Comparison of ENCODE assay signal across 14 cellular contexts in the genomic region with DNA sequence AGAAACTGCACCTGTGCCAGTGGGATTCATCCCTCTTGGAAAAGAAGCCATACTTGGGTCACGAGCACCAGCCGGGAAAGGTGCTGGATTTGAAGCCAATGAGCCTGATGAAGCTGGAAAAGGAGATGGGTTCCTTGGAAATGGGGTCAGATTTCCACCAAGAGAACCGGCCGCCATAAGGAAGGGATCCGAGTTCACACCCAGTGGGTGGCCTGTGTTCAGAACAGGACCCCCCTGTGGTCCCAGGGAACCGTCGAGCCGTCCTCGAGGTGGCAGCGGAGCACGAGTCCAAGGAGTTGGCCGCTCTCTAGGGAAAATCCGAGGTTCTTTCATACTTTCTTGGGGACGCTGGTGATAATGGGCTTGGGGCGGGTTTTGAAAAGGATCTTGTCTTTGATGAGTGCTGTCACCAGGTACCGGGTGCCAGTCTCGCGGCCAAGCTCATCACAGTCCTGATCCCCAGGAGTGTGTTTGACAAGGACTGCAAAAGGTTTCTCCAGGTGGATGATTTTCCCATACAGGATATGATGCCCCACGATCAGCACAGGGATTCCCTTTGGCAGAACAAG. TPM values are rescaled to one million over a fixed set of nuclear protein-coding genes. Genes with fewer than 3 reads are reported as not detected.
DNase-seq lines count a peak whose midpoint lies in the region; ATAC-seq and TF ChIP-seq lines count a peak whose summit lies in the region.
"Had no signal": no experiment of that assay in that cellular context is flagged by ENCODE, and none has a peak within 500 bp of the region (broad histone marks: within the 10 kb centered on the region; RNA-seq: fewer than 3 reads in every experiment).

No MANE protein-coding gene starts in this region.

- TSS peak; percentile 24 for BruUV-seq in Calu3 (replicated peaks; lab: Mats Ljungman, UMichigan)
- BruUV-seq in PC-3 (replicated peaks; lab: Mats Ljungman, UMichigan), result TSS peak; percentile 36

- no peak for ATAC-seq in PC-3
- ATAC-seq: GM12878, HCT116 had no signal

- H3K4me1 Mint-ChIP-seq in Calu3 (ENCODE audit: low read depth, unreplicated experiment) (no peaks in the 10 kb centered on the region), chondrocyte (ENCODE audit: low read depth) (no peaks in the 10 kb centered on the region)

- intact Hi-C loops in Calu3 (cut with micrococcal nuclease; ENCODE audit: unreplicated experiment), result loop anchor here (10.0 kb wide), 1 partner anchor 595 kb away; no protein-coding TSS in a partner anchor
- intact Hi-C loops in PC-3 (cut with micrococcal nuclease), result loop anchor here (5.0 kb wide), 1 partner anchor 273 kb away; no protein-coding TSS in a partner anchor
- intact Hi-C loops in spleen (cut with DNase I; ENCODE audit: low total_unique reads), result loop anchor here (10.0 kb wide), 1 partner anchor 415 kb away; no protein-coding TSS in a partner anchor

- H2AFZ ChIP-seq in PC-3 (ENCODE audit: low read length), result no peak overlapping the region
- H2AFZ ChIP-seq: GM23248 had no signal

- H3K27me3 Mint-ChIP-seq in Calu3 (ENCODE audit: unreplicated experiment), result no peaks in the 10 kb centered on the region
- no peaks in the 10 kb centered on the region for H3K27me3 Mint-ChIP-seq in chondrocyte (ENCODE audit: low read depth)
- H3K27me3 Mint-ChIP-seq: CD4-positive, CD25-positive, alpha-beta regulatory T cell had no signal

- DNase-seq in Calu3 (no peak), PC-3 (no peak), chondrocyte (ENCODE audit: low spot score) (peak; percentile 60), spleen (peak; percentile 54), AML-193 (lab: John Stamatoyannopoulos, UW) (no peak), ACHN (no peak), HT-29 (ENCODE audit: low spot score) (no peak)
- DNase-seq: CD4-positive, CD25-positive, alpha-beta regulatory T cell; DMS79; GM23248 had no signal

- H3K9me3 ChIP-seq in PC-3 (ENCODE audit: low read length) (no peaks in the 10 kb centered on the region), spleen (no peaks in the 10 kb centered on the region)
- H3K9me3 ChIP-seq: A549, BLaER1 had no signal

- peaks cover 13% of the 10 kb centered on the region; the same call in 1 of the 2 replicates for H3K79me2 ChIP-seq in PC-3 (ENCODE audit: low read length)

- H3F3A ChIP-seq in PC-3 (ENCODE audit: low read length, unreplicated experiment), result peaks cover 10% of the 10 kb centered on the region

- no peak overlapping the region for H3K4me2 ChIP-seq in PC-3 (ENCODE audit: low read length)
- H3K4me2 ChIP-seq: A549, BLaER1 had no signal

- H3K36me3 ChIP-seq in PC-3 (ENCODE audit: low read depth, low read length) (peaks cover 13% of the 10 kb centered on the region), spleen (peaks cover 4 to 79% (median 38%) of the 10 kb centered on the region in 6 donors)

- H3K27me3 ChIP-seq in PC-3 (ENCODE audit: low read length), result no peaks in the 10 kb centered on the region
- no peaks in the 10 kb centered on the region for H3K27me3 ChIP-seq in spleen (replicated peaks in 1 of 7)
- H3K27me3 ChIP-seq: BLaER1 had no signal

- WGBS in spleen, 5 donors, result 95 to 98% (median 96%) methylated on average over 16 to 19 of the region's 19 CpGs

- H3K9me2 ChIP-seq in PC-3 (replicated peaks; ENCODE audit: low read length), result no peaks in the 10 kb centered on the region

- H3K9me3 Mint-ChIP-seq in Calu3 (ENCODE audit: low read depth, unreplicated experiment), result no peaks in the 10 kb centered on the region
- H3K9me3 Mint-ChIP-seq in chondrocyte (ENCODE audit: low read depth), result no peaks in the 10 kb centered on the region
- H3K9me3 Mint-ChIP-seq: CD4-positive, CD25-positive, alpha-beta regulatory T cell had no signal

- H3K4me1 ChIP-seq in PC-3 (ENCODE audit: insufficient read depth, low read length), result no peaks in the 10 kb centered on the region
- peaks cover 0 to 45% (median 3%) of the 10 kb centered on the region in 6 donors for H3K4me1 ChIP-seq in spleen
- H3K4me1 ChIP-seq: A549 had no signal

- H3K4me3 Mint-ChIP-seq in Calu3 (ENCODE audit: low read depth, unreplicated experiment), result no peak overlapping the region
- no peak overlapping the region for H3K4me3 Mint-ChIP-seq in chondrocyte (ENCODE audit: unreplicated experiment)
- H3K4me3 Mint-ChIP-seq: CD4-positive, CD25-positive, alpha-beta regulatory T cell had no signal

- H3K27ac Mint-ChIP-seq in Calu3 (ENCODE audit: unreplicated experiment) (no peak overlapping the region), chondrocyte (ENCODE audit: unreplicated experiment) (no peak overlapping the region)
- H3K27ac Mint-ChIP-seq: CD4-positive, CD25-positive, alpha-beta regulatory T cell had no signal

- H3K4me3 ChIP-seq in PC-3 (ENCODE audit: low read length) (no peak overlapping the region), spleen (no peak overlapping the region)
- H3K4me3 ChIP-seq: A549, BLaER1, GM12878, GM23248 had no signal

- no peaks in the 10 kb centered on the region for H4K20me1 ChIP-seq in PC-3 (ENCODE audit: low read length)

- no peak for TF ChIP-seq CTCF in Calu3 (IDR thresholded peaks at IDR 0.05; ENCODE audit: unreplicated experiment)
- TF ChIP-seq CTCF in PC-3 (conservative IDR thresholded peaks at IDR 0.05; ENCODE audit: low read depth, low read length), result no peak
- TF ChIP-seq CTCF in chondrocyte (IDR thresholded peaks at IDR 0.05), result no peak
- TF ChIP-seq CTCF in spleen (IDR thresholded peaks at IDR 0.05 in 8 of 11, conservative IDR thresholded peaks at IDR 0.05 in 3 of 11), result no peak

- H3K9ac ChIP-seq in PC-3 (ENCODE audit: low read length), result no peak overlapping the region
- H3K9ac ChIP-seq: BLaER1, GM23248 had no signal

- CTCF ChIA-PET in Calu3 (lab: Charles Lee) (interaction anchor here (0.5 kb wide), 1 partner anchor 95 kb away, joined by 3 read pairs; no protein-coding TSS in a partner anchor), PC-3 (lab: Charles Lee) (no interaction called here)

- in situ Hi-C loops in ACHN (cut with HindIII; ENCODE audit: low pct_ligation_motif_present, low pct_unique_long_range_greater_than_20kb, low sequenced_read_pairs), result loop anchor here (25.0 kb wide), 1 partner anchor 208 kb away; no protein-coding TSS in a partner anchor

- no peak for TF ChIP-seq POLR2A in spleen (IDR thresholded peaks at IDR 0.05)

- H3K27ac ChIP-seq in PC-3 (ENCODE audit: low read length) (no peak overlapping the region), spleen (no peak overlapping the region)
- H3K27ac ChIP-seq: A549, BLaER1, GM23248 had no signal

- POLR2A ChIA-PET in PC-3 (lab: Charles Lee; ENCODE audit: unreplicated experiment), result no interaction called here

- peaks cover 42% of the 10 kb centered on the region for H3K36me3 Mint-ChIP-seq in Calu3 (ENCODE audit: insufficient read depth, unreplicated experiment)
- H3K36me3 Mint-ChIP-seq in chondrocyte (ENCODE audit: low read depth), result peaks cover 16% of the 10 kb centered on the region

RNA-seq across cellular contexts. Expression of a gene that starts 12.2 kb away (rescaled TPM):
- 131 and 146 TPM in 2 replicates for total RNA-seq in Calu3 (2022)
- 45.9 and 54.7 TPM in 2 replicates for total RNA-seq in PC-3 (2014; rRNA removed)
- 77.1 to 83.2 TPM (median 83.1 TPM) in 3 replicates for total RNA-seq in chondrocyte
- 100 to 1,000 TPM in 2 of 7 donors, 10 to 100 TPM in 5; 82.9 to 125 (median 89.2) TPM for total RNA-seq in spleen
- polyA plus RNA-seq in spleen, result 10 to 100 TPM; 46.9 to 75.3 (median 58.9) TPM
- 55.1 and 70.6 TPM in 2 replicates for total RNA-seq in HT-29 (2014; rRNA removed; shearing (Covaris generic))

RNA-seq across cellular contexts. Expression of a gene that starts 12.3 kb away (rescaled TPM):
- total RNA-seq in Calu3 (2022) (113 and 116 TPM in 2 replicates), PC-3 (2014; rRNA removed) (26.4 and 26.9 TPM in 2 replicates), chondrocyte (37.2 to 46.0 TPM (median 41.7 TPM) in 3 replicates), spleen (10 to 100 TPM; 13.7 to 37.9 (median 25.0) TPM)
- 10 to 100 TPM; 12.6 to 16.3 (median 15.4) TPM for polyA plus RNA-seq in spleen
- total RNA-seq in HT-29 (2014; rRNA removed; shearing (Covaris generic)), result 23.0 and 27.2 TPM in 2 replicates

RNA-seq across cellular contexts. Expression of a gene that starts 14.7 kb away (rescaled TPM):
- total RNA-seq in Calu3 (2022) (29.8 and 33.2 TPM in 2 replicates), PC-3 (2014; rRNA removed) (92.5 and 153 TPM in 2 replicates), chondrocyte (0.92 to 1.5 TPM (median 1.4 TPM) in 3 replicates), spleen (1 to 10 TPM in 1 of 7 donors, under 1 TPM in 6; 0.51 to 2.0 (median 0.77) TPM)
- polyA plus RNA-seq in spleen, result under 1 TPM; 0.54 to 0.96 (median 0.68) TPM
- 0.08 TPM in 1 of 2 replicates, not detected in the other for total RNA-seq in HT-29 (2014; rRNA removed; shearing (Covaris generic))
- polyA plus RNA-seq: GM23248 had no signal

Comparison
In these comparisons a context has a peak if more than half of its experiments do, and no peak if none do; other contexts are left out.
1. DNase-seq: peak in chondrocyte (single experiment) and spleen (single experiment); none in Calu3 (single experiment), PC-3 (single experiment), AML-193 (0 of 2), ACHN (single experiment) and HT-29 (single experiment).
2. RNA of a gene that starts 14.7 kb away (total RNA-seq): 92.5 to 153 TPM in PC-3 and 29.8 to 33.2 TPM in Calu3; 0.92 to 1.5 TPM in chondrocyte, 0.51 to 2.0 TPM in spleen and 0.08 TPM in HT-29; every median in the first group is over 10 times any median in the second.